ENCODE assay signal across 9 cellular contexts in genomic region chr22:35913925-35914324, GRCh38.
DNase-seq lines count a peak whose midpoint lies in the region; ATAC-seq and TF ChIP-seq lines count a peak whose summit lies in the region.
"Had no signal": no experiment of that assay in that cellular context is flagged by ENCODE, and none has a peak within 500 bp of the region (broad histone marks: within the 10 kb centered on the region; RNA-seq: fewer than 3 reads in every experiment).

No MANE protein-coding gene starts in this region.

- no peaks in the 10 kb centered on the region for H3K27me3 ChIP-seq in PC-3 (ENCODE audit: low read length)
- no peaks in the 10 kb centered on the region for H3K27me3 ChIP-seq in esophagus muscularis mucosa
- H3K27me3 ChIP-seq in upper lobe of left lung = no peaks in the 10 kb centered on the region

- no peaks in the 10 kb centered on the region for H4K20me1 ChIP-seq in PC-3 (ENCODE audit: low read length)

- no peaks in the 10 kb centered on the region for H3F3A ChIP-seq in PC-3 (ENCODE audit: low read length, unreplicated experiment)

- peak overlapping the region; percentile 81 for H3K4me2 ChIP-seq in PC-3 (ENCODE audit: low read length)

- DNase-seq in PC-3 (no peak), esophagus muscularis mucosa (ENCODE audit: extremely low spot score) (no peak), nephron progenitor cell (no peak), upper lobe of left lung (no peak), NCI-H1105 (lab: John Stamatoyannopoulos, UW) (no peak), NOMO-1 treated with dmso at 0.1 percent for 144 hours (lab: John Stamatoyannopoulos, UW; ENCODE audit: unreplicated experiment) (no peak)
- no peak for DNase-seq in activated CD4-positive, alpha-beta T cell treated with anti-CD3 and anti-CD28 coated beads for 36 hours
- DNase-seq in activated T-helper 1 cell treated with anti-CD3 and anti-CD28 coated beads, Interleukin-12 subunit alpha, Interleukin-12 subunit beta, Interleukin-2, Interleukin-4 antibody, amounts not matched to agents 30 ng/mL and 10 ng/mL and 1 ng/mL, durations not matched to agents 14 hours and 24 hours and 36 hours (ENCODE audit: low spot score) = no peak
- DNase-seq: GF-D8 had no signal

- TF ChIP-seq CTCF in PC-3 (conservative IDR thresholded peaks at IDR 0.05; ENCODE audit: low read depth, low read length) (no peak), esophagus muscularis mucosa (IDR thresholded peaks at IDR 0.05) (no peak), nephron progenitor cell (IDR thresholded peaks at IDR 0.05) (no peak), upper lobe of left lung (IDR thresholded peaks at IDR 0.05) (no peak)

- H3K27ac ChIP-seq in PC-3 (ENCODE audit: low read length) (no peak overlapping the region), esophagus muscularis mucosa (replicated peaks in 1 of 4) (peak overlapping the region; percentile 75 to 82 (median 80)), upper lobe of left lung (peak overlapping the region; percentile 59 to 86 (median 76))

- intact Hi-C loops in PC-3 (cut with micrococcal nuclease) = loop anchor here (2.0 kb wide), 1 partner anchor 73 kb away; no protein-coding TSS in a partner anchor
- intact Hi-C loops in esophagus muscularis mucosa (cut with DNase I) = loop anchor here (10.0 kb wide), 1 partner anchor 169 kb away; no protein-coding TSS in a partner anchor
- intact Hi-C loops in activated CD4-positive, alpha-beta T cell treated with anti-CD3 and anti-CD28 coated beads for 36 hours (cut with DNase I, micrococcal nuclease) = loop anchor here in 1 of 2 experiments (5.0 to 10.0 kb wide), 2 partner anchors 61 to 562 kb away; no protein-coding TSS in a partner anchor
- intact Hi-C loops in activated T-helper 1 cell treated with anti-CD3 and anti-CD28 coated beads, Interleukin-12 subunit alpha, Interleukin-12 subunit beta, Interleukin-2, Interleukin-4 antibody, amounts not matched to agents 30 ng/mL and 10 ng/mL and 1 ng/mL, durations not matched to agents 14 hours and 24 hours and 36 hours (cut with micrococcal nuclease) = no loop called here

- no peaks in the 10 kb centered on the region for H3K9me2 ChIP-seq in PC-3 (replicated peaks; ENCODE audit: low read length)

- no peaks in the 10 kb centered on the region for H3K27me3 Mint-ChIP-seq in nephron progenitor cell (ENCODE audit: low read depth, poor library complexity)
- peaks cover 2% of the 10 kb centered on the region for H3K27me3 Mint-ChIP-seq in activated CD4-positive, alpha-beta T cell treated with anti-CD3 and anti-CD28 coated beads for 36 hours
- peaks cover 4% of the 10 kb centered on the region for H3K27me3 Mint-ChIP-seq in activated T-helper 1 cell treated with anti-CD3 and anti-CD28 coated beads, Interleukin-12 subunit alpha, Interleukin-12 subunit beta, Interleukin-2, Interleukin-4 antibody, amounts not matched to agents 30 ng/mL and 10 ng/mL and 1 ng/mL, durations not matched to agents 14 hours and 24 hours and 36 hours (ENCODE audit: insufficient read depth)

- H3K4me3 ChIP-seq in PC-3 (ENCODE audit: low read length) = peak overlapping the region; percentile 67; the same call in 1 of the 2 replicates
- peak overlapping the region; percentile 40 to 63 (median 57) for H3K4me3 ChIP-seq in esophagus muscularis mucosa
- peak overlapping the region in 2 of 4 donors; percentile 47 to 52 for H3K4me3 ChIP-seq in upper lobe of left lung

- H3K9me3 ChIP-seq in PC-3 (ENCODE audit: low read length) (no peaks in the 10 kb centered on the region), esophagus muscularis mucosa (no peaks in the 10 kb centered on the region), upper lobe of left lung (no peaks in the 10 kb centered on the region)

- H3K4me1 ChIP-seq in PC-3 (ENCODE audit: insufficient read depth, low read length) (peaks cover 31% of the 10 kb centered on the region), esophagus muscularis mucosa (peaks cover 69 to 99% (median 94%) of the 10 kb centered on the region in 4 donors), upper lobe of left lung (peaks cover 35 to 50% (median 40%) of the 10 kb centered on the region in 4 donors)

- no TSS peak for BruUV-seq in PC-3 (replicated peaks; lab: Mats Ljungman, UMichigan)

- H3K36me3 ChIP-seq in PC-3 (ENCODE audit: low read depth, low read length) (no peaks in the 10 kb centered on the region), esophagus muscularis mucosa (no peaks in the 10 kb centered on the region), upper lobe of left lung (no peaks in the 10 kb centered on the region)

- H3K79me2 ChIP-seq in PC-3 (ENCODE audit: low read length) = peaks cover 90% of the 10 kb centered on the region

- no peak overlapping the region for H3K9ac ChIP-seq in PC-3 (ENCODE audit: low read length)

- H3K9me3 Mint-ChIP-seq in nephron progenitor cell = no peaks in the 10 kb centered on the region
- no peaks in the 10 kb centered on the region for H3K9me3 Mint-ChIP-seq in activated CD4-positive, alpha-beta T cell treated with anti-CD3 and anti-CD28 coated beads for 36 hours (ENCODE audit: low read depth)
- no peaks in the 10 kb centered on the region for H3K9me3 Mint-ChIP-seq in activated T-helper 1 cell treated with anti-CD3 and anti-CD28 coated beads, Interleukin-12 subunit alpha, Interleukin-12 subunit beta, Interleukin-2, Interleukin-4 antibody, amounts not matched to agents 30 ng/mL and 10 ng/mL and 1 ng/mL, durations not matched to agents 14 hours and 24 hours and 36 hours

- H3K4me3 Mint-ChIP-seq in nephron progenitor cell = peak overlapping the region; percentile 84
- H3K4me3 Mint-ChIP-seq in activated CD4-positive, alpha-beta T cell treated with anti-CD3 and anti-CD28 coated beads for 36 hours = no peak overlapping the region
- H3K4me3 Mint-ChIP-seq in activated T-helper 1 cell treated with anti-CD3 and anti-CD28 coated beads, Interleukin-12 subunit alpha, Interleukin-12 subunit beta, Interleukin-2, Interleukin-4 antibody, amounts not matched to agents 30 ng/mL and 10 ng/mL and 1 ng/mL, durations not matched to agents 14 hours and 24 hours and 36 hours = no peak overlapping the region

- POLR2A ChIA-PET in PC-3 (lab: Charles Lee; ENCODE audit: unreplicated experiment) = interaction anchor here (0.7 kb wide), 1 partner anchor 185 kb away, joined by 3 read pairs; no protein-coding TSS in a partner anchor
- POLR2A ChIA-PET in activated CD4-positive, alpha-beta T cell treated with anti-CD3 and anti-CD28 coated beads for 36 hours (lab: Charles Lee) = no interaction called here

- peaks cover 3% of the 10 kb centered on the region for H3K36me3 Mint-ChIP-seq in nephron progenitor cell (ENCODE audit: low read depth)
- H3K36me3 Mint-ChIP-seq in activated CD4-positive, alpha-beta T cell treated with anti-CD3 and anti-CD28 coated beads for 36 hours (ENCODE audit: low read depth) = no peaks in the 10 kb centered on the region
- H3K36me3 Mint-ChIP-seq in activated T-helper 1 cell treated with anti-CD3 and anti-CD28 coated beads, Interleukin-12 subunit alpha, Interleukin-12 subunit beta, Interleukin-2, Interleukin-4 antibody, amounts not matched to agents 30 ng/mL and 10 ng/mL and 1 ng/mL, durations not matched to agents 14 hours and 24 hours and 36 hours (ENCODE audit: low read depth) = no peaks in the 10 kb centered on the region

- no peak overlapping the region for H2AFZ ChIP-seq in PC-3 (ENCODE audit: low read length)

- peaks cover 85% of the 10 kb centered on the region for H3K4me1 Mint-ChIP-seq in nephron progenitor cell
- peaks cover 17% of the 10 kb centered on the region for H3K4me1 Mint-ChIP-seq in activated CD4-positive, alpha-beta T cell treated with anti-CD3 and anti-CD28 coated beads for 36 hours
- peaks cover 16% of the 10 kb centered on the region for H3K4me1 Mint-ChIP-seq in activated T-helper 1 cell treated with anti-CD3 and anti-CD28 coated beads, Interleukin-12 subunit alpha, Interleukin-12 subunit beta, Interleukin-2, Interleukin-4 antibody, amounts not matched to agents 30 ng/mL and 10 ng/mL and 1 ng/mL, durations not matched to agents 14 hours and 24 hours and 36 hours (ENCODE audit: low read depth)

- CTCF ChIA-PET in PC-3 (lab: Charles Lee) = no interaction called here
- CTCF ChIA-PET in activated CD4-positive, alpha-beta T cell treated with anti-CD3 and anti-CD28 coated beads for 36 hours (lab: Charles Lee) = interaction anchor here (0.6 to 1.0 kb wide), 3 partner anchors 16 to 367 kb away, joined by 3 to 4 read pairs (median 3); no protein-coding TSS in a partner anchor

- 55% methylated on average over 1 of the region's 1 CpG for WGBS in esophagus muscularis mucosa
- 86 to 95% methylated on average over 1 of the region's 1 CpG for WGBS in upper lobe of left lung, 2 donors

- no peak for TF ChIP-seq EP300 in esophagus muscularis mucosa (IDR thresholded peaks at IDR 0.05)
- no peak for TF ChIP-seq EP300 in upper lobe of left lung (IDR thresholded peaks at IDR 0.05)

- H3K27ac Mint-ChIP-seq in nephron progenitor cell = peak overlapping the region; percentile 97
- no peak overlapping the region for H3K27ac Mint-ChIP-seq in activated CD4-positive, alpha-beta T cell treated with anti-CD3 and anti-CD28 coated beads for 36 hours
- H3K27ac Mint-ChIP-seq in activated T-helper 1 cell treated with anti-CD3 and anti-CD28 coated beads, Interleukin-12 subunit alpha, Interleukin-12 subunit beta, Interleukin-2, Interleukin-4 antibody, amounts not matched to agents 30 ng/mL and 10 ng/mL and 1 ng/mL, durations not matched to agents 14 hours and 24 hours and 36 hours = no peak overlapping the region

- no peak for ATAC-seq in PC-3
- no peak for ATAC-seq in upper lobe of left lung (ENCODE audit: low FRiP score in 2 of 2)
- ATAC-seq in activated CD4-positive, alpha-beta T cell treated with anti-CD3 and anti-CD28 coated beads for 36 hours = no peak

- TF ChIP-seq POLR2A in esophagus muscularis mucosa (IDR thresholded peaks at IDR 0.05; ENCODE audit: low read depth) (no peak), upper lobe of left lung (IDR thresholded peaks at IDR 0.05) (no peak)
